In genomic region chr11:29008481-29008880, GRCh38 we compare ENCODE assay signal across 22 cellular contexts.
"Had no signal": no experiment of that assay in that cellular context is flagged by ENCODE, and none has a peak within 500 bp of the region (broad histone marks: within the 10 kb centered on the region; RNA-seq: fewer than 3 reads in every experiment).

No MANE protein-coding gene starts in this region.

- DNase-seq: NCI-H1092, NCI-H1105 treated with DMSO at 0.1 percent for 48 hours, NCI-H1417 treated with DMSO at 0.1 percent for 48 hours, NCI-H146, NCI-H1694 treated with DMSO at 0.1 percent for 48 hours, NCI-H1930, NCI-H2081, NCI-H2107, NCI-H2227 treated with DMSO at 0.1 percent for 48 hours, NCI-H524, NCI-H526 treated with DMSO at 0.1 percent for 48 hours, NCI-H748 treated with DMSO at 0.1 percent for 48 hours, Right ventricle myocardium superior, RPMI8226, SIG-M5 had no signal

- H3K27me3 ChIP-seq: SJSA1 had no signal

- H3K27ac ChIP-seq: KMS-11, SJSA1, SK-N-MC had no signal

- H3K9me3 ChIP-seq: SJSA1 had no signal

- FAIRE-seq: HepG2, K562, RCC 7860 had no signal

- H3K9ac ChIP-seq: KMS-11 had no signal

- H3K27me3 Mint-ChIP-seq: IgD-negative memory B cell had no signal

- H3K36me3 ChIP-seq: SJSA1 had no signal

- H3K4me2 ChIP-seq: KMS-11 had no signal

- H3K4me1 Mint-ChIP-seq: IgD-negative memory B cell had no signal

- H3K4me3 ChIP-seq: K562, SJSA1, SK-N-MC had no signal

- H3K4me1 ChIP-seq: SJSA1 had no signal

- H3K36me3 Mint-ChIP-seq: IgD-negative memory B cell had no signal

- ATAC-seq: HepG2, K562 had no signal

- H3K4me3 Mint-ChIP-seq: IgD-negative memory B cell had no signal
